Comparison of ENCODE assay signal across 28 cellular contexts in the genomic region with DNA sequence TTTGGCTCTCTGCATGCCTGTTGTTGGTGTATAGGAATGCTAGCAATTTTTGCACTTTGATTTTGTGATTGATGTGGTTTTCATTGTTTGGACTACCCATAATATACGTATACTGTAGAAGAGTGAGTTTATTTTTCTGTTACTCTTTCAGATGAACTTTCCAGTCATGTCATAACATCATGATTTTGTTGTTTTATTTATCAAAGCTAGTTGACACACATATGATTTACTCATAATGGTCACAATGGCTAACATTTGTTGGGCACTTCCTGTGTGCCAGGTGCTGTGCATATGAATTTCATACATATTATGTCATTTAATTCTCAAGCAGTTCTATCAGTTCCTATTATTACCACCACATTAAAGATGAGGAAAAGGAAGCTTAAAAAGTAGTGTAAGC.
"Had no signal": no experiment of that assay in that cellular context is flagged by ENCODE, and none has a peak within 500 bp of the region (broad histone marks: within the 10 kb centered on the region; RNA-seq: fewer than 3 reads in every experiment).

No MANE protein-coding gene starts in this region.

- H3K4me3 Mint-ChIP-seq: dendritic cell treated with granulocyte-macrophage colony-stimulating factor and Interleukin-4, amounts not matched to agents 40 ng/mL and 50 ng/mL, for 4 days; effector memory CD8-positive, alpha-beta T cell; endodermal cell; mesothelial cell of epicardium; naive B cell; naive thymus-derived CD8-positive, alpha-beta T cell had no signal

- H3K4me1 ChIP-seq: esophagus squamous epithelium, gastrocnemius medialis, left lung, lower lobe of right lung had no signal

- FAIRE-seq: endometrium, islet of Langerhans, keratinocyte had no signal

- DNase-seq: cortex of kidney; effector CD8-positive, alpha-beta T cell; effector memory CD8-positive, alpha-beta T cell; endodermal cell; erythroblast; esophagus squamous epithelium; foreskin fibroblast; foreskin melanocyte; gastrocnemius medialis; glutamatergic neuron; head of caudate nucleus; heart right ventricle; hippocampal formation; left cardiac atrium; left lung; left ventricle myocardium superior; lower lobe of right lung; mesenchymal stem cell; mucosa of descending colon; naive B cell; naive thymus-derived CD8-positive, alpha-beta T cell had no signal

- H3K36me3 ChIP-seq: esophagus squamous epithelium, gastrocnemius medialis, heart right ventricle, left lung, lower lobe of right lung had no signal

- H3K4me3 ChIP-seq: esophagus squamous epithelium, gastrocnemius medialis, heart right ventricle, left lung, lower lobe of right lung, mucosa of descending colon had no signal

- ATAC-seq: effector memory CD8-positive, alpha-beta T cell; esophagus mucosa; gastrocnemius medialis; heart right ventricle; left cardiac atrium; left lung; left ventricle myocardium superior; lower lobe of right lung; mucosa of descending colon; naive thymus-derived CD8-positive, alpha-beta T cell had no signal

- H3K27ac ChIP-seq: epithelial cell of prostate, esophagus squamous epithelium, gastrocnemius medialis, heart right ventricle, left lung, lower lobe of right lung had no signal

- H3K27ac Mint-ChIP-seq: dendritic cell treated with granulocyte-macrophage colony-stimulating factor and Interleukin-4, amounts not matched to agents 40 ng/mL and 50 ng/mL, for 4 days; effector memory CD8-positive, alpha-beta T cell; endodermal cell; mesothelial cell of epicardium; naive thymus-derived CD8-positive, alpha-beta T cell had no signal

- H3K27me3 ChIP-seq: left lung had no signal

- H3K4me1 Mint-ChIP-seq: endodermal cell, mesothelial cell of epicardium, naive B cell had no signal
